In the genomic region with DNA sequence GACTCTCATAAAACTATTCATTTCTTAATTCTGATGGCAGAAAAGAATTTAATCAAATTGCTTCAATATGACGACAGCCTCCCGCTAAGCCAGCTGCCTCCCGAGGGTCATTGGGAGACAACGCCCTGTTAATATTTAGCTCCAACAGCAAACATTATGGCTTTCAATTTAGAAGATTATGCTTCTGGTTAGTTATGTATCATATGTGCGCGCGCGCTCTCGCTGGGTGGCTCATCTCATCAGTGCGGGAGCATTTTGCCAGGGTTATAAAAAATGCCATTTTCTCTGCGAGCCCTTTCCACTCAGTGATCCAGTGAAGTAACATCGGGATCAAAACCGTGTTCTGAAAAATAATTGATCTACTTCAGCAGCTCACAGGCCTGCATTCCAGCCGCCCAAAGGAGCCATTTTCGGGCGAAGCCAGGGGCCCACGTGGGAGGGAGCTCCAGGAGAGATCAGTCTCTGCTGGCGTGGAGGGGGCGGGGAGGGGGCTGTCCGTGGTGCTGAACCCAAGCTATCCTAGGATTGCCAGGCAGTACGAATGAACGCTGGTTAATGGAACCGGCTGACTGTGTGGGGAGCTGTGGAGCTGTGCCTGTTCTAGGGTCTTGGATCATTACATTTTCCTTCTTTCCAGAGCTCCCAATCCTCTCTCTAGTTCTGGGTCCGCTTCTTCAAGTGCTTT, we compare ENCODE assay signal across 1 cellular context.
TF ChIP-seq lines count a peak whose summit lies in the region.

No MANE protein-coding gene starts in this region.

TF ChIP-seq in HepG2, 621 proteins besides CTCF, POLR2A, EP300 and RAD21 (continued from another document):
- TF ChIP-seq NFYC (CRISPR knock-in tag; IDR thresholded peaks at IDR 0.05) = no peak
- TF ChIP-seq, protein P1, sequence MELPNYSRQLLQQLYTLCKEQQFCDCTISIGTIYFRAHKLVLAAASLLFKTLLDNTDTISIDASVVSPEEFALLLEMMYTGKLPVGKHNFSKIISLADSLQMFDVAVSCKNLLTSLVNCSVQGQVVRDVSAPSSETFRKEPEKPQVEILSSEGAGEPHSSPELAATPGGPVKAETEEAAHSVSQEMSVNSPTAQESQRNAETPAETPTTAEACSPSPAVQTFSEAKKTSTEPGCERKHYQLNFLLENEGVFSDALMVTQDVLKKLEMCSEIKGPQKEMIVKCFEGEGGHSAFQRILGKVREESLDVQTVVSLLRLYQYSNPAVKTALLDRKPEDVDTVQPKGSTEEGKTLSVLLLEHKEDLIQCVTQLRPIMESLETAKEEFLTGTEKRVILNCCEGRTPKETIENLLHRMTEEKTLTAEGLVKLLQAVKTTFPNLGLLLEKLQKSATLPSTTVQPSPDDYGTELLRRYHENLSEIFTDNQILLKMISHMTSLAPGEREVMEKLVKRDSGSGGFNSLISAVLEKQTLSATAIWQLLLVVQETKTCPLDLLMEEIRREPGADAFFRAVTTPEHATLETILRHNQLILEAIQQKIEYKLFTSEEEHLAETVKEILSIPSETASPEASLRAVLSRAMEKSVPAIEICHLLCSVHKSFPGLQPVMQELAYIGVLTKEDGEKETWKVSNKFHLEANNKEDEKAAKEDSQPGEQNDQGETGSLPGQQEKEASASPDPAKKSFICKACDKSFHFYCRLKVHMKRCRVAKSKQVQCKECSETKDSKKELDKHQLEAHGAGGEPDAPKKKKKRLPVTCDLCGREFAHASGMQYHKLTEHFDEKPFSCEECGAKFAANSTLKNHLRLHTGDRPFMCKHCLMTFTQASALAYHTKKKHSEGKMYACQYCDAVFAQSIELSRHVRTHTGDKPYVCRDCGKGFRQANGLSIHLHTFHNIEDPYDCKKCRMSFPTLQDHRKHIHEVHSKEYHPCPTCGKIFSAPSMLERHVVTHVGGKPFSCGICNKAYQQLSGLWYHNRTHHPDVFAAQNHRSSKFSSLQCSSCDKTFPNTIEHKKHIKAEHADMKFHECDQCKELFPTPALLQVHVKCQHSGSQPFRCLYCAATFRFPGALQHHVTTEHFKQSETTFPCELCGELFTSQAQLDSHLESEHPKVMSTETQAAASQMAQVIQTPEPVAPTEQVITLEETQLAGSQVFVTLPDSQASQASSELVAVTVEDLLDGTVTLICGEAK (IDR thresholded peaks at IDR 0.05) = no peak
- TF ChIP-seq, protein P1 (CRISPR knock-in tag; IDR thresholded peaks at IDR 0.05) = no peak
- TF ChIP-seq HNRNPLL (IDR thresholded peaks at IDR 0.05; ENCODE audit: low read depth, low read length, poor library complexity, severe bottlenecking) = no peak
- TF ChIP-seq EHMT2 (IDR thresholded peaks at IDR 0.05; ENCODE audit: borderline replicate concordance, low read depth, low read length) = peak; percentile 78; the same call in 1 of the 2 replicates
- TF ChIP-seq NBN (conservative IDR thresholded peaks at IDR 0.05) = no peak
- peak; percentile 78; the same call in 1 of the 2 replicates for TF ChIP-seq WIZ (CRISPR knock-in tag; IDR thresholded peaks at IDR 0.05)
- TF ChIP-seq MIER2 (CRISPR knock-in tag; IDR thresholded peaks at IDR 0.05) = peak; percentile 92
